Comparison of ENCODE assay signal across 16 cellular contexts in the genomic region with DNA sequence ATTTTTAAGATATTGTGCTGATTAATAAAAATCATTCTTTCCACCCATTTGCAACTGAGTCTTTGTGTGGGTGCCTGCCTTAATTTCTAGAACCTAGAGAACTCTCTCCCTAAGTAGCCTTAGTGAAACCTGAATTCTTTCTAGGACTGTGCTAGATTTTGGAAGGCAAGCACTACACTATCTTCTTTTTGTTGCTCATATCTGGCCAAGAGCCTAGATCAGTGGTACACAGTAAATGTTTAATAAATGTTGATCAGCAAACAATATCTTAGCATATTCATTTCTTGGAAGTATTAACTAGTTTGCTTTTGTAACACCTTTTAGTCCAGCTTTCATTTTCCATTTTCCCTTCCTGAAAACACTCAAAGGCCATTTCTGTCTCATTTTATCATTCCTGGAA.
A peak's percentile ranks its signal among the peaks of the same experiment; 100 is the strongest.
DNase-seq lines count a peak whose midpoint lies in the region; ATAC-seq, FAIRE-seq and TF ChIP-seq lines count a peak whose summit lies in the region.
"Had no signal": no experiment of that assay in that cellular context is flagged by ENCODE, and none has a peak within 500 bp of the region (broad histone marks: within the 10 kb centered on the region; RNA-seq: fewer than 3 reads in every experiment).

No MANE protein-coding gene starts in this region.

- POLR2A ChIA-PET in HepG2 (lab: Yijun Ruan, JAX) = no interaction called here

- TF ChIP-seq EP300 in HepG2 (IDR thresholded peaks at IDR 0.05; ENCODE audit: low read depth in 2 of 2, low read length in 2 of 2) = no peak
- TF ChIP-seq EP300 in HepG2 (CRISPR knock-in tag; IDR thresholded peaks at IDR 0.05; ENCODE audit: borderline replicate concordance) = no peak

- H3K36me3 ChIP-seq in right lobe of liver (no peaks in the 10 kb centered on the region), HepG2 (replicated peaks in 1 of 2; ENCODE audit: control insufficient read depth in 1 of 2, insufficient read depth in 2 of 2, low read length in 2 of 2) (no peaks in the 10 kb centered on the region), RWPE2 (ENCODE audit: low read depth) (no peaks in the 10 kb centered on the region), pancreas (no peaks in the 10 kb centered on the region)
- H3K36me3 ChIP-seq: BLaER1 treated with 17β-estradiol and CSF1 and Interleukin-3, amounts not matched to agents 10 nM and 100 nM had no signal

- CTCF ChIA-PET in HepG2 (lab: Yijun Ruan, JAX; ENCODE audit: low intra/inter-chr PET ratio, low total read pairs) = no interaction called here

- TF ChIP-seq POLR2A in right lobe of liver (IDR thresholded peaks at IDR 0.05) (no peak), HepG2 (IDR thresholded peaks at IDR 0.05; ENCODE audit: insufficient read depth in 1 of 2, low read depth in 2 of 2, low read length in 2 of 2) (no peak)

- in situ Hi-C loops in HepG2 (cut with HindIII; ENCODE audit: extremely low pct_ligation_motif_present, low pct_unique_long_range_greater_than_20kb) = no loop called here

- FAIRE-seq in HepG2 (lab: Jason Lieb, UNC) (no peak), pancreas (lab: Jason Lieb, UNC) (no peak)
- FAIRE-seq: H1, RCC 7860 had no signal

- peak; percentile 14 to 69 (median 48) for ATAC-seq in right lobe of liver
- no peak for ATAC-seq in HepG2
- no peak for ATAC-seq in RWPE2 (ENCODE audit: low read depth)
- peak; percentile 22 to 55 (median 50) for ATAC-seq in pancreas
- ATAC-seq in HG03354 (IDR thresholded peaks at IDR 0.05; ENCODE audit: poor library complexity, severe bottlenecking, unreplicated experiment) = no peak

- no peak overlapping the region for H3K4me3 ChIP-seq in right lobe of liver
- H3K4me3 ChIP-seq in HepG2 (replicated peaks in 1 of 3; ENCODE audit: insufficient read depth in 1 of 3, low read depth in 2 of 3, low read length in 3 of 3) = no peak overlapping the region
- no peak overlapping the region for H3K4me3 ChIP-seq in RWPE2 (ENCODE audit: severe bottlenecking)
- no peak overlapping the region for H3K4me3 ChIP-seq in pancreas
- H3K4me3 ChIP-seq: BLaER1 treated with 17β-estradiol and CSF1 and Interleukin-3, amounts not matched to agents 10 nM and 100 nM had no signal

- no peak overlapping the region for H3K9ac ChIP-seq in HepG2 (ENCODE audit: insufficient read depth, low read depth, low read length)
- H3K9ac ChIP-seq: BLaER1 treated with 17β-estradiol and CSF1 and Interleukin-3, amounts not matched to agents 10 nM and 100 nM had no signal

- H3K4me2 ChIP-seq in HepG2 (ENCODE audit: low read depth, low read length) = no peak overlapping the region
- H3K4me2 ChIP-seq: BLaER1 treated with 17β-estradiol and CSF1 and Interleukin-3, amounts not matched to agents 10 nM and 100 nM had no signal

- intact Hi-C loops in right lobe of liver (cut with DNase I) (no loop called here), HepG2 (cut with micrococcal nuclease; ENCODE audit: unreplicated experiment) (no loop called here), pancreas (cut with DNase I) (no loop called here)

- no peak overlapping the region for H2AFZ ChIP-seq in HepG2 (ENCODE audit: low read length)

- no peaks in the 10 kb centered on the region for H4K20me1 ChIP-seq in HepG2 (ENCODE audit: insufficient read depth, low read length)
- H4K20me1 ChIP-seq: BLaER1 treated with 17β-estradiol and CSF1 and Interleukin-3, amounts not matched to agents 10 nM and 100 nM had no signal

- H3K9me3 ChIP-seq in right lobe of liver (no peaks in the 10 kb centered on the region), HepG2 (ENCODE audit: low read length) (no peaks in the 10 kb centered on the region), RWPE2 (ENCODE audit: severe bottlenecking) (no peaks in the 10 kb centered on the region), pancreas (no peaks in the 10 kb centered on the region)
- H3K9me3 ChIP-seq: BLaER1 treated with 17β-estradiol and CSF1 and Interleukin-3, amounts not matched to agents 10 nM and 100 nM had no signal

- H3K79me2 ChIP-seq in HepG2 (ENCODE audit: insufficient read depth, low read length) = no peaks in the 10 kb centered on the region

- peak overlapping the region in 2 of 3 donors; percentile 5 to 41 for H3K27ac ChIP-seq in right lobe of liver
- H3K27ac ChIP-seq in HepG2 (ENCODE audit: extremely low read length, insufficient read depth, low read length) = no peak overlapping the region
- H3K27ac ChIP-seq in RWPE2 (ENCODE audit: poor library complexity, severe bottlenecking) = peak overlapping the region; percentile 100
- peak overlapping the region in 1 of 4 donors; percentile 13 for H3K27ac ChIP-seq in pancreas

- TF ChIP-seq RAD21 in HepG2 (CRISPR knock-in tag; IDR thresholded peaks at IDR 0.05) = no peak

- no peak for DNase-seq in right lobe of liver
- DNase-seq in HepG2 (ENCODE audit: low spot score) = no peak
- no peak for DNase-seq in RWPE2 (ENCODE audit: low spot score)
- DNase-seq in pancreas = no peak
- no peak for DNase-seq in T1000 (lab: John Stamatoyannopoulos, UW)
- no peak for DNase-seq in stimulated activated CD8-positive, alpha-beta memory T cell treated with anti-CD3 and anti-CD28 coated beads, Interleukin-4, amount 100 ng/mL, for 48 hours
- DNase-seq: KG1, NCI-H1417, NCI-H1930, NCI-H2171 treated with DMSO at 0.1 percent for 48 hours, NCI-H774, SHP77 treated with DMSO at 0.1 percent for 48 hours had no signal

- H3K27me3 ChIP-seq in right lobe of liver = no peaks in the 10 kb centered on the region
- peaks cover 0 to 8% of the 10 kb centered on the region in 2 experiments; a peak in 2 of 5 replicates for H3K27me3 ChIP-seq in HepG2 (ENCODE audit: control insufficient read depth in 1 of 2, insufficient read depth in 2 of 2, low read length in 2 of 2)
- no peaks in the 10 kb centered on the region for H3K27me3 ChIP-seq in RWPE2 (ENCODE audit: insufficient read depth, poor library complexity, severe bottlenecking)
- H3K27me3 ChIP-seq in pancreas = no peaks in the 10 kb centered on the region
- H3K27me3 ChIP-seq: BLaER1 treated with 17β-estradiol and CSF1 and Interleukin-3, amounts not matched to agents 10 nM and 100 nM had no signal

- H3K4me1 ChIP-seq in right lobe of liver (peaks cover 0 to 22% (median 6%) of the 10 kb centered on the region in 4 donors), HepG2 (ENCODE audit: insufficient read depth, low read length) (peaks cover 9% of the 10 kb centered on the region), RWPE2 (ENCODE audit: insufficient read depth, poor library complexity, severe bottlenecking) (peaks cover 32% of the 10 kb centered on the region), pancreas (peaks cover 0 to 43% (median 10%) of the 10 kb centered on the region in 3 donors)

- TF ChIP-seq CTCF in right lobe of liver (IDR thresholded peaks at IDR 0.05) (no peak), HepG2 (CRISPR knock-in tag; IDR thresholded peaks at IDR 0.05) (no peak), RWPE2 (IDR thresholded peaks at IDR 0.05; ENCODE audit: poor library complexity, severe bottlenecking) (no peak), pancreas (IDR thresholded peaks at IDR 0.05) (no peak)

- no TSS peak for BruUV-seq in HepG2 (replicated peaks; lab: Mats Ljungman, UMichigan)

TF ChIP-seq in HepG2, 621 proteins besides CTCF, POLR2A, EP300 and RAD21 (continues in another document):
- TF ChIP-seq MEIS1 (CRISPR knock-in tag; IDR thresholded peaks at IDR 0.05; ENCODE audit: borderline replicate concordance) (no peak), NONO (IDR thresholded peaks at IDR 0.05) (no peak), NONO (CRISPR knock-in tag; conservative IDR thresholded peaks at IDR 0.05) (no peak), ELF1 (CRISPR knock-in tag; IDR thresholded peaks at IDR 0.05) (no peak), ZNF782 (CRISPR knock-in tag; IDR thresholded peaks at IDR 0.05; ENCODE audit: borderline replicate concordance) (no peak), KAT2B (IDR thresholded peaks at IDR 0.05; ENCODE audit: borderline replicate concordance, low read depth, low read length) (no peak), CEBPB (IDR thresholded peaks at IDR 0.05; ENCODE audit: borderline replicate concordance, low read depth, low read length) (no peak), SMAD3 (CRISPR knock-in tag; IDR thresholded peaks at IDR 0.05) (no peak), ZNF343 (CRISPR knock-in tag; IDR thresholded peaks at IDR 0.05) (no peak), CC2D1A (CRISPR knock-in tag; IDR thresholded peaks at IDR 0.05) (no peak), ZNF563 (CRISPR knock-in tag; IDR thresholded peaks at IDR 0.05) (no peak)
- TF ChIP-seq, protein P1, sequence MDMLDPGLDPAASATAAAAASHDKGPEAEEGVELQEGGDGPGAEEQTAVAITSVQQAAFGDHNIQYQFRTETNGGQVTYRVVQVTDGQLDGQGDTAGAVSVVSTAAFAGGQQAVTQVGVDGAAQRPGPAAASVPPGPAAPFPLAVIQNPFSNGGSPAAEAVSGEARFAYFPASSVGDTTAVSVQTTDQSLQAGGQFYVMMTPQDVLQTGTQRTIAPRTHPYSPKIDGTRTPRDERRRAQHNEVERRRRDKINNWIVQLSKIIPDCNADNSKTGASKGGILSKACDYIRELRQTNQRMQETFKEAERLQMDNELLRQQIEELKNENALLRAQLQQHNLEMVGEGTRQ (IDR thresholded peaks at IDR 0.05; ENCODE audit: low read depth, low read length) = no peak
- TF ChIP-seq, protein P1 (CRISPR knock-in tag; IDR thresholded peaks at IDR 0.05; ENCODE audit: borderline replicate concordance) = no peak
- TF ChIP-seq, protein P2, sequence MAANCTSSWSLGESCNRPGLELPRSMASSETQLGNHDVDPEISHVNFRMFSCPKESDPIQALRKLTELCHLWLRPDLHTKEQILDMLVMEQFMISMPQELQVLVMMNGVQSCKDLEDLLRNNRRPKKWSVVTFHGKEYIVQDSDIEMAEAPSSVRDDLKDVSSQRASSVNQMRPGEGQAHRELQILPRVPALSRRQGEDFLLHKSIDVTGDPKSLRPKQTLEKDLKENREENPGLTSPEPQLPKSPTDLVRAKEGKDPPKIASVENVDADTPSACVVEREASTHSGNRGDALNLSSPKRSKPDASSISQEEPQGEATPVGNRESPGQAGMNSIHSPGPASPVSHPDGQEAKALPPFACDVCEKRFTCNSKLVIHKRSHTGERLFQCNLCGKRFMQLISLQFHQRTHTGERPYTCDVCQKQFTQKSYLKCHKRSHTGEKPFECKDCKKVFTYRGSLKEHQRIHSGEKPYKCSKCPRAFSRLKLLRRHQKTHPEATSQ (CRISPR knock-in tag; IDR thresholded peaks at IDR 0.05; ENCODE audit: borderline replicate concordance) = no peak

Comparison
In these comparisons a context has a peak if more than half of its experiments do, and no peak if none do; other contexts are left out.
1. ATAC-seq: peak in right lobe of liver (4 of 4) and pancreas (4 of 4); none in HepG2 (single experiment), RWPE2 (single experiment) and HG03354 (single experiment).